Comparison of ENCODE assay signal across 9 cellular contexts in genomic region chr9:4077499-4078102, GRCh38.
A peak's percentile ranks its signal among the peaks of the same experiment; 100 is the strongest.
DNase-seq lines count a peak whose midpoint lies in the region; TF ChIP-seq lines count a peak whose summit lies in the region.
"Had no signal": no experiment of that assay in that cellular context is flagged by ENCODE, and none has a peak within 500 bp of the region (broad histone marks: within the 10 kb centered on the region; RNA-seq: fewer than 3 reads in every experiment).

No MANE protein-coding gene starts in this region.

- no peaks in the 10 kb centered on the region for H3K27me3 ChIP-seq in KMS-11 (ENCODE audit: insufficient read depth, low read depth)
- no peaks in the 10 kb centered on the region for H3K27me3 ChIP-seq in neuronal stem cell (ENCODE audit: control insufficient read depth in 3 of 3, insufficient read depth in 3 of 3, low read depth in 1 of 3, low read length in 3 of 3)

- no peaks in the 10 kb centered on the region for H3K79me1 ChIP-seq in neuronal stem cell (ENCODE audit: low read depth, low read length)

- no peak overlapping the region for H3K4me2 ChIP-seq in KMS-11
- H3K4me2 ChIP-seq in neuronal stem cell (ENCODE audit: insufficient read depth, low read length, poor library complexity, severe bottlenecking) = no peak overlapping the region

- DNase-seq in activated CD4-positive, alpha-beta T cell treated with anti-CD3 and anti-CD28 coated beads, Interleukin-2, amount 50 U/mL, for 4 hours = peak; percentile 5 to 8
- DNase-seq in epithelial cell of esophagus (ENCODE audit: low read depth) = peak; percentile 71
- DNase-seq in type B pancreatic cell (ENCODE audit: extremely low spot score, unreplicated experiment) = no peak
- no peak for DNase-seq in effector CD4-positive, alpha-beta T cell
- DNase-seq in neuronal stem cell (ENCODE audit: low spot score) = no peak

- TF ChIP-seq CTCF in GM12873 (IDR thresholded peaks at IDR 0.05; ENCODE audit: insufficient read depth, low read depth, low read length, missing control alignments) (peak; percentile 72), KMS-11 (conservative IDR thresholded peaks at IDR 0.05; ENCODE audit: low read depth, low read length) (peak; percentile 50), epithelial cell of esophagus (IDR thresholded peaks at IDR 0.05; ENCODE audit: insufficient read depth, low read depth, low read length, missing control alignments) (peak; percentile 84), nephron (IDR thresholded peaks at IDR 0.05; ENCODE audit: unreplicated experiment in 3 of 3) (peak; percentile 24 to 34 (median 28)), type B pancreatic cell (conservative IDR thresholded peaks at IDR 0.05) (peak; percentile 69)

- H3K36me3 Mint-ChIP-seq in nephron (ENCODE audit: low read depth) (peaks cover 4% of the 10 kb centered on the region), type B pancreatic cell (no peaks in the 10 kb centered on the region)
- H3K36me3 Mint-ChIP-seq: activated naive CD4-positive, alpha-beta T cell treated with anti-CD3 and anti-CD28 coated beads, Interleukin-2, amount 50 U/mL, for 72 hours had no signal

- no peaks in the 10 kb centered on the region for H3K4me1 Mint-ChIP-seq in nephron
- peaks cover 5% of the 10 kb centered on the region for H3K4me1 Mint-ChIP-seq in type B pancreatic cell (ENCODE audit: unreplicated experiment)

- H3K36me3 ChIP-seq in KMS-11 (ENCODE audit: insufficient read depth) = no peaks in the 10 kb centered on the region
- H3K36me3 ChIP-seq in neuronal stem cell (replicated peaks in 1 of 2; ENCODE audit: control insufficient read depth in 2 of 2, insufficient read depth in 2 of 2, low read length in 2 of 2) = no peaks in the 10 kb centered on the region

- H2BK12ac ChIP-seq in neuronal stem cell (ENCODE audit: low read length) = no peak overlapping the region

- H3K4ac ChIP-seq in neuronal stem cell (ENCODE audit: low read length) = no peak overlapping the region

- H3K4me3 Mint-ChIP-seq in nephron (no peak overlapping the region), type B pancreatic cell (no peak overlapping the region)

- H3K9ac ChIP-seq in KMS-11 = no peak overlapping the region
- no peak overlapping the region for H3K9ac ChIP-seq in neuronal stem cell (ENCODE audit: low read depth, low read length, poor library complexity)

- H4K91ac ChIP-seq in neuronal stem cell (ENCODE audit: low read depth, low read length, poor library complexity) = no peak overlapping the region

- H3K23ac ChIP-seq in neuronal stem cell (ENCODE audit: low read depth, low read length, poor library complexity) = no peak overlapping the region

- H3K4me1 ChIP-seq in KMS-11 (ENCODE audit: low read depth, poor library complexity, severe bottlenecking) = no peaks in the 10 kb centered on the region
- H3K4me1 ChIP-seq in neuronal stem cell (ENCODE audit: control insufficient read depth in 2 of 2, insufficient read depth in 1 of 2, low read depth in 1 of 2, low read length in 2 of 2) = peaks cover 4 to 6% of the 10 kb centered on the region in 2 donors

- H3K18ac ChIP-seq in neuronal stem cell (ENCODE audit: low read length) = no peak overlapping the region

- H4K8ac ChIP-seq in neuronal stem cell (ENCODE audit: low read depth, low read length) = no peak overlapping the region

- no peak overlapping the region for H3K14ac ChIP-seq in neuronal stem cell (ENCODE audit: low read length)

- no peak overlapping the region for H3K4me3 ChIP-seq in KMS-11 (IDR thresholded peaks at IDR 0.05; ENCODE audit: insufficient read depth, low read depth, low read length)
- no peak overlapping the region for H3K4me3 ChIP-seq in epithelial cell of esophagus (ENCODE audit: low read length)
- no peak overlapping the region for H3K4me3 ChIP-seq in neuronal stem cell (ENCODE audit: low read length in 2 of 2)

- H3K9me3 ChIP-seq in neuronal stem cell (replicated peaks in 1 of 2; ENCODE audit: control insufficient read depth in 2 of 2, insufficient read depth in 1 of 2, low read depth in 1 of 2, low read length in 2 of 2) = no peaks in the 10 kb centered on the region

- H3K27ac Mint-ChIP-seq in nephron = no peak overlapping the region
- no peak overlapping the region for H3K27ac Mint-ChIP-seq in type B pancreatic cell

- no peaks in the 10 kb centered on the region for H4K20me1 ChIP-seq in KMS-11 (ENCODE audit: insufficient read depth)

- WGBS in neuronal stem cell (ENCODE audit: extremely low coverage in 2 of 2, insufficient read length in 2 of 2, insufficient replicate concordance in 1 of 2), 2 donors = no CpG with 5 or more reads among the region's 6 CpGs

- no peak overlapping the region for H2BK5ac ChIP-seq in neuronal stem cell (ENCODE audit: low read length)

- no peaks in the 10 kb centered on the region for H3K79me2 ChIP-seq in KMS-11 (ENCODE audit: insufficient read depth, low read depth)

- no peak overlapping the region for H2AK5ac ChIP-seq in neuronal stem cell (ENCODE audit: low read depth, low read length)

- H2AFZ ChIP-seq in KMS-11 (ENCODE audit: low read depth) (no peak overlapping the region), neuronal stem cell (ENCODE audit: low read length) (no peak overlapping the region)

- no peaks in the 10 kb centered on the region for H3K27me3 Mint-ChIP-seq in nephron (ENCODE audit: low read depth)
- H3K27me3 Mint-ChIP-seq in type B pancreatic cell = no peaks in the 10 kb centered on the region

- H3K9me3 Mint-ChIP-seq in nephron = peaks cover 2% of the 10 kb centered on the region
- no peaks in the 10 kb centered on the region for H3K9me3 Mint-ChIP-seq in type B pancreatic cell
- H3K9me3 Mint-ChIP-seq: activated naive CD4-positive, alpha-beta T cell treated with anti-CD3 and anti-CD28 coated beads, Interleukin-2, amount 50 U/mL, for 72 hours had no signal

- no peak overlapping the region for H2BK15ac ChIP-seq in neuronal stem cell (ENCODE audit: low read length)

- H2BK120ac ChIP-seq in neuronal stem cell (ENCODE audit: low read depth, low read length) = no peak overlapping the region

- no peak overlapping the region for H3K27ac ChIP-seq in KMS-11
- H3K27ac ChIP-seq in neuronal stem cell (replicated peaks; ENCODE audit: low read length) = no peak overlapping the region

Comparison
In these comparisons a context has a peak if more than half of its experiments do, and no peak if none do; other contexts are left out.
1. CTCF ChIP-seq: peak in every context shown above with its lines; median percentile 84 in epithelial cell of esophagus; 72 in GM12873; 69 in type B pancreatic cell; 50 in KMS-11; 28 in nephron.
2. DNase-seq: peak in activated CD4-positive, alpha-beta T cell treated with anti-CD3 and anti-CD28 coated beads, Interleukin-2, amount 50 U/mL, for 4 hours (2 of 2) and epithelial cell of esophagus (single experiment); none in type B pancreatic cell (single experiment), effector CD4-positive, alpha-beta T cell (single experiment) and neuronal stem cell (single experiment).